ENCODE assay signal across 18 cellular contexts in the genomic region with DNA sequence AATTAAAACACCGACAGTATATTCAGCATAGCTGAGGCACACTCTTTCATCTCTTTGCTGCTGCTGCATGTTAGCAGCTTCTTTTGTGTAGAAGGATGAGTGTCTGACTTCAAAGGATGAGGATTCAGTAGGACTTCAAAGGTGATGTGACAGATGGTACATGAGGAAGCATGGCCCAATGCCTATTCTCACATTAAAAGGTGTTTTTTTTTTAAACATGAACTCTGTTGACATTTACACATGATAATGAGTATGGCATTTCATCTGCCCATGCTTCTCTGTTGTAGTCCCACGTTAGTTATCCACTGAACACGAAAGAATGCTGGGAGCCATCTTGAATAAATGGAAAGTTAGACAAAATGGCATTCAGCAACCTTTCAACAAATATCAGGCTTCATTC.
"Had no signal": no experiment of that assay in that cellular context is flagged by ENCODE, and none has a peak within 500 bp of the region (broad histone marks: within the 10 kb centered on the region; RNA-seq: fewer than 3 reads in every experiment).

No MANE protein-coding gene starts in this region.

- H3K9me3 ChIP-seq: adrenal gland, ascending aorta, colonic mucosa, esophagus muscularis mucosa, pancreas, psoas muscle, upper lobe of left lung had no signal

- DNase-seq: activated CD4-positive, alpha-beta T cell treated with anti-CD3 and anti-CD28 coated beads for 1 hour; activated T-cell treated with anti-CD3 and anti-CD28 coated beads, Interleukin-2, amount 50 U/mL, for 1 hour; adrenal gland; brain microvascular endothelial cell; colonic mucosa; hippocampal formation; midbrain; pancreas; psoas muscle; right cardiac atrium; stimulated activated CD4-positive, alpha-beta T cell treated with anti-CD3 and anti-CD28 coated beads, Interleukin-4, amount 100 ng/mL, for 4 hours; stimulated activated naive CD8-positive, alpha-beta T cell treated with anti-CD3 and anti-CD28 coated beads, Interleukin-15, Interleukin-2, amounts not matched to agents 100 U/mL and 50 U/mL, for 24 hours; upper lobe of left lung had no signal

- H3K36me3 Mint-ChIP-seq: activated naive CD8-positive, alpha-beta T cell; natural killer cell treated with Interleukin-12 subunit alpha and Interleukin-12 subunit beta and Interleukin-15 and Interleukin-18, amount 100 ng/mL, for 72 hours had no signal

- ATAC-seq: natural killer cell treated with Interleukin-12 subunit alpha and Interleukin-12 subunit beta and Interleukin-15 and Interleukin-18, amount 100 ng/mL, for 72 hours; pancreas; psoas muscle; right cardiac atrium; stimulated activated naive CD8-positive, alpha-beta T cell treated with anti-CD3 and anti-CD28 coated beads, Interleukin-15, Interleukin-2, amounts not matched to agents 100 U/mL and 50 U/mL, for 24 hours had no signal

- H3K4me3 ChIP-seq: adrenal gland, ascending aorta, colonic mucosa, dorsolateral prefrontal cortex, esophagus muscularis mucosa, pancreas, psoas muscle, upper lobe of left lung had no signal

- H3K36me3 ChIP-seq: adrenal gland, ascending aorta, brain microvascular endothelial cell, colonic mucosa, esophagus muscularis mucosa, pancreas, upper lobe of left lung had no signal

- H3K4me3 Mint-ChIP-seq: activated naive CD8-positive, alpha-beta T cell; natural killer cell treated with Interleukin-12 subunit alpha and Interleukin-12 subunit beta and Interleukin-15 and Interleukin-18, amount 100 ng/mL, for 72 hours had no signal

- H3K27me3 ChIP-seq: adrenal gland, ascending aorta, brain microvascular endothelial cell, colonic mucosa, dorsolateral prefrontal cortex, esophagus muscularis mucosa, pancreas, upper lobe of left lung had no signal

- H3K27ac Mint-ChIP-seq: activated naive CD8-positive, alpha-beta T cell; natural killer cell treated with Interleukin-12 subunit alpha and Interleukin-12 subunit beta and Interleukin-15 and Interleukin-18, amount 100 ng/mL, for 72 hours had no signal

- H3K27me3 Mint-ChIP-seq: activated naive CD8-positive, alpha-beta T cell; natural killer cell treated with Interleukin-12 subunit alpha and Interleukin-12 subunit beta and Interleukin-15 and Interleukin-18, amount 100 ng/mL, for 72 hours had no signal

- H3K4me1 ChIP-seq: adrenal gland, ascending aorta, colonic mucosa, esophagus muscularis mucosa, pancreas, psoas muscle, upper lobe of left lung had no signal
